In the genomic region with DNA sequence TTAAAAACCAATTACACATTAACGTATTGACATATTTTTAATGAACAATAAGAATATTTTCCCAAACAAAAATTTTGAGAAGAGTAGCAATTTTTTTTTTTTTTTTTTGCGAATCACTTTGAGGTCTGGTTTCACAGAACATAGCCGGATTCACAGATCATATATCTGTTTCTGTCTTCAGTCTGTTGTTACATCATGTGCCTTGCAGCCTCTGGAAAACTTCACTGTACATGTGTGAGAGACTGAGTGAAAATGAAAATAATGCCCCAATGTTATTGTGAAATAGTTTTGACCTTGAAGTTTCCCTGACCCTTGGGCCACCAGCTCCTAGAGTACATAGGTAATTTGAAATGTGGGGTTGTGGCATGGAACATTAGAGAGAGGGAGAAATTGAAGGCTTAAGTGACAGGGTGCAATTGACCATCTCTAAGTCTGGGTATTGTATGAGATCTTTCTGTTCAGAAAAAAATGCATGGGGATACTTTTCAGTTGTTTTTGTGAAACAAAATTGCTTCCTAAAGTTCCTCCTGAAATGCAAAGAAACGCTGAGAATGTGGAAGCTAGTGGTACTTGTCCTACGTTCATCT, we compare ENCODE assay signal across 10 cellular contexts. TPM values are rescaled to one million over a fixed set of nuclear protein-coding genes. Genes with fewer than 3 reads are reported as not detected.
DNase-seq lines count a peak whose midpoint lies in the region; ATAC-seq and TF ChIP-seq lines count a peak whose summit lies in the region.
"Had no signal": no experiment of that assay in that cellular context is flagged by ENCODE, and none has a peak within 500 bp of the region (broad histone marks: within the 10 kb centered on the region; RNA-seq: fewer than 3 reads in every experiment).

No MANE protein-coding gene starts in this region.

- no peak overlapping the region for H2AK5ac ChIP-seq in mesendoderm (ENCODE audit: low read length)

- H3K9me3 Mint-ChIP-seq in activated B cell treated with CpG ODN at 0.5 μM for 24 hours (no peaks in the 10 kb centered on the region), nephron progenitor cell (no peaks in the 10 kb centered on the region)

- TF ChIP-seq CTCF in activated B cell treated with CpG ODN at 0.5 μM for 24 hours (IDR thresholded peaks at IDR 0.05) (no peak), nephron progenitor cell (IDR thresholded peaks at IDR 0.05) (no peak)

- H3K4me1 Mint-ChIP-seq in activated B cell treated with CpG ODN at 0.5 μM for 24 hours (peaks cover 98% of the 10 kb centered on the region), nephron progenitor cell (peaks cover 100% of the 10 kb centered on the region)

- no peak overlapping the region for H3K9ac ChIP-seq in mesendoderm (ENCODE audit: low read length)

- no peak overlapping the region for H3K27ac ChIP-seq in mesendoderm (ENCODE audit: low read depth, low read length)

- peaks cover 30% of the 10 kb centered on the region for H3K36me3 Mint-ChIP-seq in activated B cell treated with CpG ODN at 0.5 μM for 24 hours (ENCODE audit: low read depth)
- peaks cover 29% of the 10 kb centered on the region for H3K36me3 Mint-ChIP-seq in nephron progenitor cell (ENCODE audit: low read depth)

- no peak overlapping the region for H3K4me2 ChIP-seq in mesendoderm (ENCODE audit: low read length)

- no peak overlapping the region for H2BK15ac ChIP-seq in mesendoderm (replicated peaks; ENCODE audit: low read depth)

- no peaks in the 10 kb centered on the region for H3K27me3 ChIP-seq in mesendoderm (ENCODE audit: insufficient read depth, low read length, poor library complexity)

- H3K23ac ChIP-seq in mesendoderm (ENCODE audit: low read length): no peak overlapping the region

- DNase-seq in activated B cell treated with CpG ODN at 0.5 μM for 24 hours: no peak
- no peak for DNase-seq in nephron progenitor cell
- no peak for DNase-seq in mesendoderm
- no peak for DNase-seq in SHP77 treated with DMSO at 0.1 percent for 48 hours (lab: John Stamatoyannopoulos, UW)
- no peak for DNase-seq in NCI-H748 treated with DMSO at 0.1 percent for 48 hours (lab: John Stamatoyannopoulos, UW)
- no peak for DNase-seq in amygdala (lab: John Stamatoyannopoulos, UW)
- DNase-seq: DMS153, mucosa of descending colon had no signal

- no peak overlapping the region for H3K4me3 ChIP-seq in mesendoderm (ENCODE audit: low read length)
- H3K4me3 ChIP-seq: mucosa of descending colon had no signal

- H3K4ac ChIP-seq in mesendoderm (ENCODE audit: low read depth, low read length): no peak overlapping the region

- no peaks in the 10 kb centered on the region for H3K36me3 ChIP-seq in mesendoderm (ENCODE audit: control insufficient read depth, insufficient read depth, low read length)

- CTCF ChIA-PET in activated B cell treated with CpG ODN at 0.5 μM for 24 hours (lab: Charles Lee): interaction anchor here (0.9 to 2.1 kb wide), 4 partner anchors 9 to 156 kb away, joined by 3 to 9 read pairs (median 7); no protein-coding TSS in a partner anchor

- H3K56ac ChIP-seq in mesendoderm (ENCODE audit: low read length): no peak overlapping the region

- POLR2A ChIA-PET in activated B cell treated with CpG ODN at 0.5 μM for 24 hours (lab: Charles Lee): interaction anchor here (0.6 to 8.0 kb wide), 9 partner anchors 10 to 40 kb away, joined by 3 to 288 read pairs (median 4); partner anchors contain the start of genes ITPR1 and SUMF1

- no peak overlapping the region for H4K8ac ChIP-seq in mesendoderm (ENCODE audit: low read depth, low read length)

- no peak overlapping the region for H2BK120ac ChIP-seq in mesendoderm (ENCODE audit: low read depth, low read length)

- ATAC-seq in GM18909 (IDR thresholded peaks at IDR 0.05; ENCODE audit: poor library complexity, unreplicated experiment) (peak; percentile 26), HG02973 (IDR thresholded peaks at IDR 0.05; ENCODE audit: unreplicated experiment) (peak; percentile 31), activated B cell treated with CpG ODN at 0.5 μM for 24 hours (ENCODE audit: low read depth) (no peak)
- ATAC-seq: mucosa of descending colon had no signal

- no peaks in the 10 kb centered on the region for H3K79me1 ChIP-seq in mesendoderm (ENCODE audit: low read length)

- H3K27ac Mint-ChIP-seq in activated B cell treated with CpG ODN at 0.5 μM for 24 hours: peak overlapping the region; percentile 87
- H3K27ac Mint-ChIP-seq in nephron progenitor cell: peak overlapping the region; percentile 93

- 100% methylated on average over 1 of the region's 5 CpGs for WGBS in mesendoderm (ENCODE audit: extremely low coverage, insufficient coverage, low lambda C conversion rate)

- no peaks in the 10 kb centered on the region for H3K4me1 ChIP-seq in mesendoderm (ENCODE audit: control insufficient read depth, low read depth, low read length)

- intact Hi-C loops in activated B cell treated with CpG ODN at 0.5 μM for 24 hours (cut with micrococcal nuclease): loop anchor here (1.0 to 5.0 kb wide), 2 partner anchors 10 to 75 kb away; no protein-coding TSS in a partner anchor

- H2BK5ac ChIP-seq in mesendoderm (ENCODE audit: low read length): no peak overlapping the region

- H4K5ac ChIP-seq in mesendoderm (ENCODE audit: low read length): no peak overlapping the region

- H3K4me3 Mint-ChIP-seq in activated B cell treated with CpG ODN at 0.5 μM for 24 hours (peak overlapping the region; percentile 64), nephron progenitor cell (peak overlapping the region; percentile 70)

- H3K18ac ChIP-seq in mesendoderm (ENCODE audit: low read length): no peak overlapping the region

- no peaks in the 10 kb centered on the region for H3K79me2 ChIP-seq in mesendoderm (ENCODE audit: control insufficient read depth, insufficient read depth, low read length)

- H3K27me3 Mint-ChIP-seq in activated B cell treated with CpG ODN at 0.5 μM for 24 hours (no peaks in the 10 kb centered on the region), nephron progenitor cell (ENCODE audit: low read depth, poor library complexity) (no peaks in the 10 kb centered on the region)

RNA-seq across cellular contexts. Expression of gene ITPR1, which starts 14.0 kb away (rescaled TPM):
- total RNA-seq in activated B cell treated with CpG ODN at 0.5 μM for 24 hours: 116 and 143 TPM in 2 replicates
- 1.1 TPM for polyA plus RNA-seq in mesendoderm (2013, experiment 1 of 2)
- polyA plus RNA-seq in mesendoderm (2013, experiment 2 of 2): 0.71 TPM

RNA-seq across cellular contexts. Expression of gene SUMF1, which starts 40.0 kb away (rescaled TPM):
- total RNA-seq in activated B cell treated with CpG ODN at 0.5 μM for 24 hours: 18.4 and 20.7 TPM in 2 replicates
- polyA plus RNA-seq in mesendoderm (2013, experiment 1 of 2): 7.2 TPM
- 7.5 TPM for polyA plus RNA-seq in mesendoderm (2013, experiment 2 of 2)
